ENCODE assay signal across 11 cellular contexts in genomic region chr15:63712828-63713520, GRCh38.
A peak's percentile ranks its signal among the peaks of the same experiment; 100 is the strongest.
DNase-seq lines count a peak whose midpoint lies in the region; ATAC-seq, FAIRE-seq and TF ChIP-seq lines count a peak whose summit lies in the region.
"Had no signal": no experiment of that assay in that cellular context is flagged by ENCODE, and none has a peak within 500 bp of the region (broad histone marks: within the 10 kb centered on the region; RNA-seq: fewer than 3 reads in every experiment).

No MANE protein-coding gene starts in this region.

- no peaks in the 10 kb centered on the region for H3K27me3 ChIP-seq in pancreas

- peaks cover 22% of the 10 kb centered on the region for H3K4me1 Mint-ChIP-seq in activated CD4-positive, alpha-beta T cell treated with anti-CD3 and anti-CD28 coated beads for 36 hours
- H3K4me1 Mint-ChIP-seq in memory B cell (peaks cover 20% of the 10 kb centered on the region), type B pancreatic cell (ENCODE audit: unreplicated experiment) (peaks cover 6% of the 10 kb centered on the region)

- POLR2A ChIA-PET in activated CD4-positive, alpha-beta T cell treated with anti-CD3 and anti-CD28 coated beads for 36 hours (lab: Charles Lee), result no interaction called here

- no peaks in the 10 kb centered on the region for H3K27me3 Mint-ChIP-seq in activated CD4-positive, alpha-beta T cell treated with anti-CD3 and anti-CD28 coated beads for 36 hours
- H3K27me3 Mint-ChIP-seq in memory B cell (no peaks in the 10 kb centered on the region), type B pancreatic cell (no peaks in the 10 kb centered on the region)

- H3K4me3 ChIP-seq in pancreas, result no peak overlapping the region

- FAIRE-seq in pancreas (lab: Jason Lieb, UNC), result no peak

- no peak overlapping the region for H3K27ac ChIP-seq in pancreas

- CTCF ChIA-PET in activated CD4-positive, alpha-beta T cell treated with anti-CD3 and anti-CD28 coated beads for 36 hours (lab: Charles Lee), result no interaction called here

- H3K36me3 Mint-ChIP-seq in activated CD4-positive, alpha-beta T cell treated with anti-CD3 and anti-CD28 coated beads for 36 hours (ENCODE audit: low read depth), result peaks cover 22% of the 10 kb centered on the region
- H3K36me3 Mint-ChIP-seq in memory B cell (peaks cover 16% of the 10 kb centered on the region), type B pancreatic cell (peaks cover 6% of the 10 kb centered on the region)

- peaks cover 0 to 26% (median 0%) of the 10 kb centered on the region in 3 donors for H3K36me3 ChIP-seq in pancreas

- WGBS in pancreas, 2 donors, result 78 to 85% methylated on average over 6 of the region's 6 CpGs

- peaks cover 0 to 9% (median 0%) of the 10 kb centered on the region in 3 donors for H3K4me1 ChIP-seq in pancreas

- H3K9me3 ChIP-seq in pancreas, result no peaks in the 10 kb centered on the region

- DNase-seq in activated CD4-positive, alpha-beta T cell treated with anti-CD3 and anti-CD28 coated beads for 36 hours, result no peak
- no peak for DNase-seq in activated CD4-positive, alpha-beta T cell treated with anti-CD3 and anti-CD28 coated beads for 48 hours
- DNase-seq in memory B cell (ENCODE audit: low spot score in 2 of 2), result peak in 1 of 2 donors; percentile 9
- DNase-seq in pancreas, result no peak
- no peak for DNase-seq in CD1c-positive myeloid dendritic cell (ENCODE audit: extremely low spot score)
- no peak for DNase-seq in type B pancreatic cell (ENCODE audit: extremely low spot score, unreplicated experiment)
- DNase-seq: caudate nucleus, NCI-H1417 had no signal

- intact Hi-C loops in activated CD4-positive, alpha-beta T cell treated with anti-CD3 and anti-CD28 coated beads for 36 hours (cut with DNase I, micrococcal nuclease), result no loop called here
- intact Hi-C loops in pancreas (cut with DNase I), result no loop called here

- no peak for TF ChIP-seq CTCF in pancreas (IDR thresholded peaks at IDR 0.05)
- no peak for TF ChIP-seq CTCF in type B pancreatic cell (conservative IDR thresholded peaks at IDR 0.05)

- H3K4me3 Mint-ChIP-seq in activated CD4-positive, alpha-beta T cell treated with anti-CD3 and anti-CD28 coated beads for 36 hours, result no peak overlapping the region
- H3K4me3 Mint-ChIP-seq in memory B cell (peak overlapping the region; percentile 51), type B pancreatic cell (no peak overlapping the region)
- H3K4me3 Mint-ChIP-seq: activated T-helper 1 cell treated with anti-CD3 and anti-CD28 coated beads, Interleukin-12 subunit alpha, Interleukin-12 subunit beta, Interleukin-2, Interleukin-4 antibody, amounts not matched to agents 30 ng/mL and 10 ng/mL and 1 ng/mL, durations not matched to agents 14 hours and 24 hours and 36 hours had no signal

- H3K27ac Mint-ChIP-seq in activated CD4-positive, alpha-beta T cell treated with anti-CD3 and anti-CD28 coated beads for 36 hours, result peak overlapping the region; percentile 3
- H3K27ac Mint-ChIP-seq in memory B cell (no peak overlapping the region), type B pancreatic cell (no peak overlapping the region)

- H3K9me3 Mint-ChIP-seq in activated CD4-positive, alpha-beta T cell treated with anti-CD3 and anti-CD28 coated beads for 36 hours (ENCODE audit: low read depth), result no peaks in the 10 kb centered on the region
- H3K9me3 Mint-ChIP-seq in memory B cell (no peaks in the 10 kb centered on the region), type B pancreatic cell (no peaks in the 10 kb centered on the region)
- H3K9me3 Mint-ChIP-seq: activated T-helper 1 cell treated with anti-CD3 and anti-CD28 coated beads, Interleukin-12 subunit alpha, Interleukin-12 subunit beta, Interleukin-2, Interleukin-4 antibody, amounts not matched to agents 30 ng/mL and 10 ng/mL and 1 ng/mL, durations not matched to agents 14 hours and 24 hours and 36 hours had no signal

- no peak for ATAC-seq in activated CD4-positive, alpha-beta T cell treated with anti-CD3 and anti-CD28 coated beads for 36 hours
- ATAC-seq in GM21526 (IDR thresholded peaks at IDR 0.05; ENCODE audit: low FRiP score, unreplicated experiment), result peak; percentile 72
- ATAC-seq in HG03354 (IDR thresholded peaks at IDR 0.05; ENCODE audit: poor library complexity, severe bottlenecking, unreplicated experiment), result peak; percentile 84
- peak; percentile 95 for ATAC-seq in memory B cell (ENCODE audit: low read depth)
- ATAC-seq in pancreas, result no peak

Comparison
In these comparisons a context has a peak if more than half of its experiments do, and no peak if none do; other contexts are left out.
1. ATAC-seq: peak in GM21526 (single experiment), HG03354 (single experiment) and memory B cell (single experiment); none in activated CD4-positive, alpha-beta T cell treated with anti-CD3 and anti-CD28 coated beads for 36 hours (single experiment) and pancreas (0 of 4).